ENCODE assay signal across 8 cellular contexts in genomic region chr2:87315183-87315902, GRCh38.
DNase-seq lines count a peak whose midpoint lies in the region; ATAC-seq and TF ChIP-seq lines count a peak whose summit lies in the region.
"Not testable (repeated sequence)": the region's sequence is repeated elsewhere in the genome, so short reads cannot be mapped to it uniquely, and the experiment has no call there.

No MANE protein-coding gene starts in this region.

- H3K4me2 ChIP-seq in MM.1S (ENCODE audit: low read depth, low read length) (peak overlapping the region; percentile 21; the same call in 1 of the 2 replicates), osteoblast (ENCODE audit: insufficient read depth, low read length) (peak overlapping the region; percentile 45)
- not testable (repeated sequence) for H3K4me2 ChIP-seq in mammary epithelial cell (ENCODE audit: insufficient read depth, low read depth, low read length)

- not testable (repeated sequence) for BruUV-seq in mammary epithelial cell (replicated peaks; lab: Mats Ljungman, UMichigan)

- not testable (repeated sequence) for H3K79me2 ChIP-seq in MM.1S (ENCODE audit: low read length); mammary epithelial cell (ENCODE audit: insufficient read depth, low read length); osteoblast (ENCODE audit: insufficient read depth, low read length)

- not testable (repeated sequence) for H3K4me3 ChIP-seq in MM.1S (ENCODE audit: low read length); mammary epithelial cell (replicated peaks in 1 of 3; ENCODE audit: insufficient read depth in 1 of 3, low read depth in 2 of 3, low read length in 3 of 3); osteoblast (ENCODE audit: insufficient read depth, low read length)

- H3K4me1 Mint-ChIP-seq in stimulated activated naive CD8-positive, alpha-beta T cell treated with anti-CD3 and anti-CD28 coated beads, Interleukin-15, amount 100 ng/mL, for 72 hours, result not testable (repeated sequence)

- not testable (repeated sequence) for H2AFZ ChIP-seq in MM.1S (ENCODE audit: low read length); osteoblast (ENCODE audit: low read length)
- peak overlapping the region; percentile 39 for H2AFZ ChIP-seq in mammary epithelial cell (ENCODE audit: low read depth, low read length)

- in situ Hi-C loops in mammary epithelial cell (cut with MboI; ENCODE audit: low sequenced_read_pairs in 2 of 2), result not testable (repeated sequence)

- H3F3A ChIP-seq in MM.1S (ENCODE audit: insufficient read depth, low read length), result not testable (repeated sequence)

- not testable (repeated sequence) for H3K9me2 ChIP-seq in MM.1S (replicated peaks; ENCODE audit: insufficient read depth, low read length)

- dilution Hi-C loops in mammary epithelial cell (cut with HindIII; ENCODE audit: low sequenced_read_pairs), result not testable (repeated sequence)

- CTCF ChIA-PET in mammary epithelial cell (lab: Charles Lee; ENCODE audit: low non-redundant PET), result not testable (repeated sequence)

- intact Hi-C loops in mammary epithelial cell (cut with micrococcal nuclease), result not testable (repeated sequence)

- H3K27ac ChIP-seq in MM.1S (ENCODE audit: low read length); mammary epithelial cell (ENCODE audit: insufficient read depth, low read depth, low read length); osteoblast (ENCODE audit: low read depth, low read length): not testable (repeated sequence)

- H4K20me1 ChIP-seq in MM.1S (ENCODE audit: insufficient read depth, low read length); mammary epithelial cell (ENCODE audit: insufficient read depth, low read length); osteoblast (ENCODE audit: insufficient read depth, low read length): not testable (repeated sequence)

- H3K27me3 ChIP-seq in MM.1S (replicated peaks; ENCODE audit: insufficient read depth, low read length); mammary epithelial cell (ENCODE audit: insufficient read depth, low read length); osteoblast (ENCODE audit: insufficient read depth, low read length): not testable (repeated sequence)

- H3K36me3 ChIP-seq in MM.1S (replicated peaks; ENCODE audit: insufficient read depth, low read length); mammary epithelial cell (ENCODE audit: insufficient read depth, low read length); osteoblast (ENCODE audit: insufficient read depth, low read length): not testable (repeated sequence)

- H3K4me3 Mint-ChIP-seq in stimulated activated naive CD8-positive, alpha-beta T cell treated with anti-CD3 and anti-CD28 coated beads, Interleukin-15, amount 100 ng/mL, for 72 hours, result not testable (repeated sequence)

- not testable (repeated sequence) for H3K9me3 ChIP-seq in MM.1S (replicated peaks; ENCODE audit: insufficient read depth, low read length); mammary epithelial cell (replicated peaks; ENCODE audit: insufficient read depth, low read length); osteoblast (ENCODE audit: low read depth, low read length)

- not testable (repeated sequence) for H3K9ac ChIP-seq in MM.1S (ENCODE audit: low read length); mammary epithelial cell (ENCODE audit: insufficient read depth, low read length)

- DNase-seq in MM.1S (peak; percentile 50), mammary epithelial cell (peak; percentile 80)
- peak; percentile 46 to 53 for DNase-seq in activated CD4-positive, alpha-beta T cell treated with anti-CD3 and anti-CD28 coated beads, Interleukin-2, amount 50 U/mL, for 48 hours
- DNase-seq in osteoblast (ENCODE audit: insufficient read length, low spot score, missing footprints); stimulated activated naive CD8-positive, alpha-beta T cell treated with anti-CD3 and anti-CD28 coated beads, Interleukin-15, amount 100 ng/mL, for 72 hours: not testable (repeated sequence)

- not testable (repeated sequence) for H3K4me1 ChIP-seq in MM.1S (ENCODE audit: low read length); mammary epithelial cell (ENCODE audit: insufficient read depth, low read length); osteoblast (ENCODE audit: insufficient read depth, low read length)

- WGBS in mammary epithelial cell (ENCODE audit: low coverage, missing lambda C conversion rate), result 3% methylated on average over 2 of the region's 6 CpGs

- not testable (repeated sequence) for H3K27ac Mint-ChIP-seq in stimulated activated naive CD8-positive, alpha-beta T cell treated with anti-CD3 and anti-CD28 coated beads, Interleukin-15, amount 100 ng/mL, for 72 hours

- TF ChIP-seq CTCF in MM.1S (IDR thresholded peaks at IDR 0.05; ENCODE audit: low read length); mammary epithelial cell (conservative IDR thresholded peaks at IDR 0.05 in 1 of 2, IDR thresholded peaks at IDR 0.05 in 1 of 2; ENCODE audit: extremely low read depth in 1 of 2, insufficient read depth in 1 of 2, low read depth in 1 of 2, low read length in 2 of 2); osteoblast (IDR thresholded peaks at IDR 0.05; ENCODE audit: extremely low read depth, low read depth, low read length): not testable (repeated sequence)

- ATAC-seq in GM19351 (IDR thresholded peaks at IDR 0.05; ENCODE audit: unreplicated experiment) (peak; percentile 63), HG02610 (IDR thresholded peaks at IDR 0.05; ENCODE audit: unreplicated experiment) (peak; percentile 66), HG03135 (IDR thresholded peaks at IDR 0.05; ENCODE audit: unreplicated experiment) (peak; percentile 70)
- peak; percentile 87 for ATAC-seq in stimulated activated naive CD8-positive, alpha-beta T cell treated with anti-CD3 and anti-CD28 coated beads, Interleukin-15, amount 100 ng/mL, for 72 hours

- not testable (repeated sequence) for H3K9me3 Mint-ChIP-seq in stimulated activated naive CD8-positive, alpha-beta T cell treated with anti-CD3 and anti-CD28 coated beads, Interleukin-15, amount 100 ng/mL, for 72 hours

- H3K27me3 Mint-ChIP-seq in stimulated activated naive CD8-positive, alpha-beta T cell treated with anti-CD3 and anti-CD28 coated beads, Interleukin-15, amount 100 ng/mL, for 72 hours, result not testable (repeated sequence)
